11 cellular contexts compared by ENCODE assay signal in genomic region chr15:32855942-32856341, GRCh38.
A peak's percentile ranks its signal among the peaks of the same experiment; 100 is the strongest.
DNase-seq lines count a peak whose midpoint lies in the region; ATAC-seq and TF ChIP-seq lines count a peak whose summit lies in the region.
"Had no signal": no experiment of that assay in that cellular context is flagged by ENCODE, and none has a peak within 500 bp of the region (broad histone marks: within the 10 kb centered on the region; RNA-seq: fewer than 3 reads in every experiment).

No MANE protein-coding gene starts in this region.

- no peaks in the 10 kb centered on the region for H3K79me2 ChIP-seq in Karpas-422 (ENCODE audit: low read length)

- H3K27ac ChIP-seq in Karpas-422 (ENCODE audit: low read length) = no peak overlapping the region

- DNase-seq in EL (peak; percentile 97), RKO (ENCODE audit: low spot score) (peak; percentile 68), fibroblast of pulmonary artery (ENCODE audit: low read depth) (peak; percentile 99), pons (ENCODE audit: low spot score) (peak; percentile 19), NCI-H2081 treated with DMSO at 0.1 percent for 48 hours (lab: John Stamatoyannopoulos, UW) (no peak), ecto neural progenitor cell (ENCODE audit: low spot score) (no peak), Karpas-422 (no peak)
- DNase-seq: activated CD4-positive, alpha-beta T cell treated with anti-CD3 and anti-CD28 coated beads for 1 hour; effector memory CD4-positive, alpha-beta T cell; NCI-H2029 had no signal

- no peaks in the 10 kb centered on the region for H3K36me3 ChIP-seq in Karpas-422 (ENCODE audit: insufficient read depth, low read length)

- H2AFZ ChIP-seq in Karpas-422 (ENCODE audit: low read length) = no peak overlapping the region

- no peaks in the 10 kb centered on the region for H3K27me3 ChIP-seq in Karpas-422 (ENCODE audit: low read length)

- no peak overlapping the region for H3K9ac ChIP-seq in Karpas-422 (ENCODE audit: low read length)

- H3K9me3 ChIP-seq in Karpas-422 (ENCODE audit: low read length) = no peaks in the 10 kb centered on the region

- no peak overlapping the region for H3K4me3 ChIP-seq in fibroblast of pulmonary artery (replicated peaks; ENCODE audit: low read depth, low read length)
- no peak overlapping the region for H3K4me3 ChIP-seq in Karpas-422 (ENCODE audit: low read length)

- no peaks in the 10 kb centered on the region for H3K4me1 ChIP-seq in Karpas-422 (ENCODE audit: low read length)

- no peak for ATAC-seq in HG02884 (IDR thresholded peaks at IDR 0.05; ENCODE audit: unreplicated experiment)

- no peaks in the 10 kb centered on the region for H3K9me2 ChIP-seq in Karpas-422 (replicated peaks; ENCODE audit: insufficient read depth, low read length)

- H3K4me2 ChIP-seq in Karpas-422 (ENCODE audit: low read depth, low read length, poor library complexity, severe bottlenecking) = no peak overlapping the region

- no peaks in the 10 kb centered on the region for H4K20me1 ChIP-seq in Karpas-422 (ENCODE audit: insufficient read depth, low read depth, low read length)

- peak; percentile 21 for TF ChIP-seq CTCF in fibroblast of pulmonary artery (IDR thresholded peaks at IDR 0.05; ENCODE audit: low read length, missing control alignments)

Comparison
In these comparisons a context has a peak if more than half of its experiments do, and no peak if none do; other contexts are left out.
1. DNase-seq: peak in EL (single experiment), RKO (single experiment), fibroblast of pulmonary artery (single experiment) and pons (single experiment); none in NCI-H2081 treated with DMSO at 0.1 percent for 48 hours (single experiment), ecto neural progenitor cell (single experiment) and Karpas-422 (single experiment).